1 cellular context compared by ENCODE assay signal in genomic region chr10:21130108-21130507, GRCh38.
TF ChIP-seq lines count a peak whose summit lies in the region.

No MANE protein-coding gene starts in this region.

TF ChIP-seq in K562, 482 proteins besides CTCF, POLR2A, EP300 and RAD21 (continued from another document and continues in another):
- no peak for TF ChIP-seq KDM4B (IDR thresholded peaks at IDR 0.05; ENCODE audit: borderline replicate concordance in 2 of 2, low read depth in 1 of 2)
- TF ChIP-seq CHD2 (IDR thresholded peaks at IDR 0.05; ENCODE audit: low read depth, low read length): no peak
- TF ChIP-seq PREB (CRISPR knock-in tag; IDR thresholded peaks at IDR 0.05): no peak
- no peak for TF ChIP-seq ZBTB1 (CRISPR knock-in tag; IDR thresholded peaks at IDR 0.05; ENCODE audit: borderline replicate concordance, low read depth)
- TF ChIP-seq ZNF165 (CRISPR knock-in tag; IDR thresholded peaks at IDR 0.05; ENCODE audit: borderline replicate concordance): no peak
- no peak for TF ChIP-seq KDM5B (IDR thresholded peaks at IDR 0.05; ENCODE audit: insufficient replicate concordance, low read depth, low read length)
- TF ChIP-seq ILF3 (IDR thresholded peaks at IDR 0.05; ENCODE audit: borderline replicate concordance): no peak
- 0 out of 2 replicates have a peak, but pooled peaks have one; percentile 4 for TF ChIP-seq KHSRP (IDR thresholded peaks at IDR 0.05)
- no peak for TF ChIP-seq NR1H2 (CRISPR knock-in tag; IDR thresholded peaks at IDR 0.05)
- no peak for TF ChIP-seq HMBOX1 (IDR thresholded peaks at IDR 0.05)
- no peak for TF ChIP-seq RFX5 (IDR thresholded peaks at IDR 0.05; ENCODE audit: low read depth, low read length)
- no peak for TF ChIP-seq MCM3 (IDR thresholded peaks at IDR 0.05)
- no peak for TF ChIP-seq PHF20 (IDR thresholded peaks at IDR 0.05; ENCODE audit: partially characterized antibody)
- TF ChIP-seq KLF16 (IDR thresholded peaks at IDR 0.05): peak; percentile 82
- no peak for TF ChIP-seq PHB2 (IDR thresholded peaks at IDR 0.05; ENCODE audit: low read depth)
- peak; percentile 42 for TF ChIP-seq NFIC (IDR thresholded peaks at IDR 0.05)
- TF ChIP-seq ETS1 (conservative IDR thresholded peaks at IDR 0.05; ENCODE audit: control insufficient read depth, low read depth, low read length): no peak
- no peak for TF ChIP-seq FIP1L1 (IDR thresholded peaks at IDR 0.05; ENCODE audit: low read depth, low read length, poor library complexity, severe bottlenecking)
- no peak for TF ChIP-seq ZBTB9 (CRISPR knock-in tag; IDR thresholded peaks at IDR 0.05)
- no peak for TF ChIP-seq WHSC1 (IDR thresholded peaks at IDR 0.05; ENCODE audit: low read length)
- peak; percentile 68; the same call in 1 of the 2 replicates for TF ChIP-seq GATAD2B (IDR thresholded peaks at IDR 0.05; ENCODE audit: borderline replicate concordance)
- no peak for TF ChIP-seq ZSCAN29 (IDR thresholded peaks at IDR 0.05)
- no peak for TF ChIP-seq RBM14 (IDR thresholded peaks at IDR 0.05; ENCODE audit: borderline replicate concordance, insufficient read depth, low read depth, low read length)
- TF ChIP-seq U2AF2 (optimal IDR thresholded peaks at IDR 0.05; ENCODE audit: low read depth, low read length): no peak
- no peak for TF ChIP-seq ARID3B (CRISPR knock-in tag; IDR thresholded peaks at IDR 0.05; ENCODE audit: borderline replicate concordance)
- no peak for TF ChIP-seq SUPT5H (IDR thresholded peaks at IDR 0.05)
- TF ChIP-seq TRIM28 (IDR thresholded peaks at IDR 0.05): 0 out of 2 replicates have a peak, but pooled peaks have one; percentile 28
- TF ChIP-seq FOXJ2 (tag; IDR thresholded peaks at IDR 0.05): no peak
- no peak for TF ChIP-seq MBD2 (IDR thresholded peaks at IDR 0.05; ENCODE audit: borderline replicate concordance, low read depth)
- peak in 1 of 2 experiments; percentile 86; a peak in 2 of 4 replicates for TF ChIP-seq ARNT (IDR thresholded peaks at IDR 0.05)
- TF ChIP-seq CBX1 (IDR thresholded peaks at IDR 0.05; ENCODE audit: low read depth): no peak
- TF ChIP-seq ZNF77 (CRISPR knock-in tag; IDR thresholded peaks at IDR 0.05): no peak
- no peak for TF ChIP-seq SRSF1 (IDR thresholded peaks at IDR 0.05; ENCODE audit: low read depth, low read length)
- no peak for TF ChIP-seq MAFK (IDR thresholded peaks at IDR 0.05; ENCODE audit: low read length)
- TF ChIP-seq ZNF197 (CRISPR knock-in tag; IDR thresholded peaks at IDR 0.05; ENCODE audit: low read depth): no peak
- TF ChIP-seq ZSCAN32 (CRISPR knock-in tag; IDR thresholded peaks at IDR 0.05): no peak
- peak; percentile 95 for TF ChIP-seq ARID1B (IDR thresholded peaks at IDR 0.05)
- no peak for TF ChIP-seq TAF1 (IDR thresholded peaks at IDR 0.05; ENCODE audit: control insufficient read depth, extremely low read depth, insufficient read depth, low read length, severe bottlenecking)
- TF ChIP-seq FOXO4 (CRISPR knock-in tag; IDR thresholded peaks at IDR 0.05): no peak
- TF ChIP-seq EWSR1 (IDR thresholded peaks at IDR 0.05; ENCODE audit: borderline replicate concordance, low read depth, partially characterized antibody): no peak
- no peak for TF ChIP-seq EP400 (IDR thresholded peaks at IDR 0.05)
- TF ChIP-seq ZBTB40 (IDR thresholded peaks at IDR 0.05): no peak
- TF ChIP-seq ZBTB40 (CRISPR knock-in tag; IDR thresholded peaks at IDR 0.05): no peak
- TF ChIP-seq POLR3A (IDR thresholded peaks at IDR 0.05; ENCODE audit: borderline replicate concordance, extremely low read depth, insufficient read depth, insufficient read length): no peak
- TF ChIP-seq CEBPB (tag; IDR thresholded peaks at IDR 0.05): peak; percentile 93
- no peak for TF ChIP-seq NR2F6 (CRISPR knock-in tag; IDR thresholded peaks at IDR 0.05)
- no peak for TF ChIP-seq ZNF431 (CRISPR knock-in tag; IDR thresholded peaks at IDR 0.05)
- TF ChIP-seq ZBTB2 (IDR thresholded peaks at IDR 0.05): no peak
- 0 out of 2 replicates have a peak, but pooled peaks have one; percentile 49 for TF ChIP-seq DMBX1 (CRISPR knock-in tag; IDR thresholded peaks at IDR 0.05; ENCODE audit: borderline replicate concordance)
- TF ChIP-seq VEZF1 (CRISPR knock-in tag; IDR thresholded peaks at IDR 0.05): 0 out of 2 replicates have a peak, but pooled peaks have one; percentile 23
